Comparison of ENCODE assay signal across 8 cellular contexts in the genomic region with DNA sequence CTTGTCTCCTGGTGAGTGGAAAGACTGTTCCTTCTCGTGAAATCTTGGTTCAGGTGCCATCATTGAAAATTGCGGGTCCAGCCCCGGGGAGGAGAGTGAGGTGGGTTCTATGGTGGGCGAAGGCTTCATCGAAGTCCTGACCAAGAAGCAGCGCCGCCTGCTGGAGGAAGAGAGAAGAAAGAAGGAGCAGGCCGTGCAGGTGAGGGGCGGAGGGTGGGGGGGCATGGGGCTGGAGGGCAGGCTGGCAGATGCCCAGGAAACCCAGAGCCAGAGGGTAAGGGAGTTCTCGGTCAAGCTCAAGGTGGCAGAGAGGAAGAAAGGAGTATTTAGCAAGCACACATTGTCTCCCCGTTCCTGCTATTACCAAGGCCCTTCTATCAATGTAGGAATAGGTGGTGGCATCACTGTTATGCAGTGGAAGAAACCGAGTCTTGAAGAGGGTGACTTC. TPM values are rescaled to one million over a fixed set of nuclear protein-coding genes. Genes with fewer than 3 reads are reported as not detected.
DNase-seq lines count a peak whose midpoint lies in the region; ATAC-seq and TF ChIP-seq lines count a peak whose summit lies in the region.

No MANE protein-coding gene starts in this region.

- H3K4me3 Mint-ChIP-seq in CD8-positive, alpha-beta T cell: no peak overlapping the region
- no peak overlapping the region for H3K4me3 Mint-ChIP-seq in activated CD4-positive, alpha-beta T cell treated with anti-CD3 and anti-CD28 coated beads for 36 hours

- H3K4me2 ChIP-seq in KMS-11: no peak overlapping the region

- no peak for TF ChIP-seq POLR2A in tibial nerve (IDR thresholded peaks at IDR 0.05)

- H2AFZ ChIP-seq in KMS-11 (ENCODE audit: low read depth): no peak overlapping the region

- TF ChIP-seq CTCF in CD8-positive, alpha-beta T cell (IDR thresholded peaks at IDR 0.05): peak; percentile 60
- TF ChIP-seq CTCF in KMS-11 (conservative IDR thresholded peaks at IDR 0.05; ENCODE audit: low read depth, low read length) (peak; percentile 47), coronary artery (IDR thresholded peaks at IDR 0.05) (peak; percentile 41), tibial nerve (IDR thresholded peaks at IDR 0.05) (peak; percentile 19 to 58 (median 36))

- peaks cover 6% of the 10 kb centered on the region; the same call in 1 of the 2 replicates for H3K79me2 ChIP-seq in KMS-11 (ENCODE audit: insufficient read depth, low read depth)

- DNase-seq in CD8-positive, alpha-beta T cell: peak; percentile 39 to 76 (median 57)
- DNase-seq in activated CD4-positive, alpha-beta T cell treated with anti-CD3 and anti-CD28 coated beads for 36 hours: peak; percentile 78
- DNase-seq in coronary artery (ENCODE audit: low spot score) (no peak), myocyte (ENCODE audit: low read depth) (peak; percentile 37), tibial nerve (ENCODE audit: low spot score in 2 of 2) (peak in 1 of 2 donors; percentile 50)

- no peaks in the 10 kb centered on the region for H3K27me3 ChIP-seq in CD8-positive, alpha-beta T cell (ENCODE audit: insufficient read depth, low read length)
- H3K27me3 ChIP-seq in KMS-11 (ENCODE audit: insufficient read depth, low read depth) (no peaks in the 10 kb centered on the region), tibial nerve (no peaks in the 10 kb centered on the region)

- no peak for TF ChIP-seq EP300 in tibial nerve (IDR thresholded peaks at IDR 0.05)

- peaks cover 2% of the 10 kb centered on the region for H3K4me1 Mint-ChIP-seq in CD8-positive, alpha-beta T cell (ENCODE audit: low read depth)
- H3K4me1 Mint-ChIP-seq in activated CD4-positive, alpha-beta T cell treated with anti-CD3 and anti-CD28 coated beads for 36 hours: peaks cover 5% of the 10 kb centered on the region

- no peaks in the 10 kb centered on the region for H3K9me3 Mint-ChIP-seq in CD8-positive, alpha-beta T cell
- H3K9me3 Mint-ChIP-seq in activated CD4-positive, alpha-beta T cell treated with anti-CD3 and anti-CD28 coated beads for 36 hours (ENCODE audit: low read depth): no peaks in the 10 kb centered on the region

- CTCF ChIA-PET in CD8-positive, alpha-beta T cell (lab: Charles Lee): interaction anchor here (0.8 to 5.3 kb wide), 13 partner anchors 14 to 149 kb away, joined by 3 to 49 read pairs (median 4); no protein-coding TSS in a partner anchor
- CTCF ChIA-PET in activated CD4-positive, alpha-beta T cell treated with anti-CD3 and anti-CD28 coated beads for 36 hours (lab: Charles Lee): interaction anchor here (0.7 to 1.4 kb wide), 7 partner anchors 11 to 301 kb away, joined by 3 to 6 read pairs (median 4); no protein-coding TSS in a partner anchor

- H3K9me3 ChIP-seq in CD8-positive, alpha-beta T cell (ENCODE audit: low read length): no peaks in the 10 kb centered on the region
- H3K9me3 ChIP-seq in tibial nerve: no peaks in the 10 kb centered on the region

- no peak overlapping the region for H3K9ac ChIP-seq in KMS-11

- H3K27me3 Mint-ChIP-seq in CD8-positive, alpha-beta T cell (ENCODE audit: low read depth): no peaks in the 10 kb centered on the region
- H3K27me3 Mint-ChIP-seq in activated CD4-positive, alpha-beta T cell treated with anti-CD3 and anti-CD28 coated beads for 36 hours: no peaks in the 10 kb centered on the region

- POLR2A ChIA-PET in CD8-positive, alpha-beta T cell (lab: Charles Lee): no interaction called here
- POLR2A ChIA-PET in activated CD4-positive, alpha-beta T cell treated with anti-CD3 and anti-CD28 coated beads for 36 hours (lab: Charles Lee): no interaction called here

- no peak overlapping the region for H3K27ac Mint-ChIP-seq in CD8-positive, alpha-beta T cell
- H3K27ac Mint-ChIP-seq in activated CD4-positive, alpha-beta T cell treated with anti-CD3 and anti-CD28 coated beads for 36 hours: no peak overlapping the region

- peaks cover 95% of the 10 kb centered on the region for H3K36me3 ChIP-seq in CD8-positive, alpha-beta T cell (ENCODE audit: insufficient read depth, low read length)
- H3K36me3 ChIP-seq in KMS-11 (ENCODE audit: insufficient read depth) (peaks cover 13% of the 10 kb centered on the region; the same call in 1 of the 2 replicates), tibial nerve (peaks cover 14 to 99% (median 53%) of the 10 kb centered on the region in 3 donors)

- H3K4me1 ChIP-seq in CD8-positive, alpha-beta T cell (ENCODE audit: insufficient read depth, low read length): peaks cover 5% of the 10 kb centered on the region
- H3K4me1 ChIP-seq in KMS-11 (ENCODE audit: low read depth, poor library complexity, severe bottlenecking) (no peaks in the 10 kb centered on the region), tibial nerve (no peaks in the 10 kb centered on the region)

- H4K20me1 ChIP-seq in KMS-11 (ENCODE audit: insufficient read depth): no peaks in the 10 kb centered on the region

- ATAC-seq in CD8-positive, alpha-beta T cell: peak; percentile 70
- ATAC-seq in activated CD4-positive, alpha-beta T cell treated with anti-CD3 and anti-CD28 coated beads for 36 hours: peak; percentile 64
- no peak for ATAC-seq in GM19395 (IDR thresholded peaks at IDR 0.05; ENCODE audit: unreplicated experiment)
- no peak for ATAC-seq in GM21723 (IDR thresholded peaks at IDR 0.05; ENCODE audit: unreplicated experiment)

- no peak overlapping the region for H3K4me3 ChIP-seq in CD8-positive, alpha-beta T cell (ENCODE audit: low read depth, low read length)
- H3K4me3 ChIP-seq in KMS-11 (IDR thresholded peaks at IDR 0.05; ENCODE audit: insufficient read depth, low read depth, low read length) (no peak overlapping the region), coronary artery (no peak overlapping the region), tibial nerve (no peak overlapping the region)

- 52 to 55% methylated on average over 12 of the region's 12 CpGs for WGBS in tibial nerve, 2 donors

- H3K27ac ChIP-seq in CD8-positive, alpha-beta T cell (ENCODE audit: low read depth, low read length): no peak overlapping the region
- H3K27ac ChIP-seq in KMS-11 (no peak overlapping the region), coronary artery (no peak overlapping the region), tibial nerve (no peak overlapping the region)

- peaks cover 91% of the 10 kb centered on the region for H3K36me3 Mint-ChIP-seq in CD8-positive, alpha-beta T cell
- peaks cover 56% of the 10 kb centered on the region for H3K36me3 Mint-ChIP-seq in activated CD4-positive, alpha-beta T cell treated with anti-CD3 and anti-CD28 coated beads for 36 hours (ENCODE audit: low read depth)

- intact Hi-C loops in CD8-positive, alpha-beta T cell (cut with DNase I, micrococcal nuclease): loop anchor here (1.0 to 10.0 kb wide), 3 partner anchors 64 to 128 kb away; no protein-coding TSS in a partner anchor
- intact Hi-C loops in activated CD4-positive, alpha-beta T cell treated with anti-CD3 and anti-CD28 coated beads for 36 hours (cut with DNase I, micrococcal nuclease): loop anchor here in 1 of 2 experiments (1.0 to 5.0 kb wide), 3 partner anchors 84 to 128 kb away; a partner anchor contains a TSS

RNA-seq across cellular contexts. Expression of a gene that starts 24.3 kb away (rescaled TPM):
- total RNA-seq in CD8-positive, alpha-beta T cell: 10 to 100 TPM; 33.9 to 40.8 TPM
- 10 to 100 TPM; 28.2 to 30.7 TPM for total RNA-seq in activated CD4-positive, alpha-beta T cell treated with anti-CD3 and anti-CD28 coated beads for 36 hours
- total RNA-seq in myocyte (39.0 and 47.5 TPM in 2 replicates), tibial nerve (10 to 100 TPM; 33.3 to 45.9 (median 38.0) TPM)
- polyA plus RNA-seq in myocyte (2012): 38.6 TPM

RNA-seq across cellular contexts. Expression of a gene that starts 52.6 kb away (rescaled TPM):
- total RNA-seq in CD8-positive, alpha-beta T cell: 10 to 100 TPM; 22.6 to 24.7 TPM
- 10 to 100 TPM; 15.2 to 16.5 TPM for total RNA-seq in activated CD4-positive, alpha-beta T cell treated with anti-CD3 and anti-CD28 coated beads for 36 hours
- total RNA-seq in myocyte (25.9 and 26.5 TPM in 2 replicates), tibial nerve (10 to 100 TPM; 32.7 to 45.7 (median 41.8) TPM)
- 40.6 TPM for polyA plus RNA-seq in myocyte (2012)

Comparison
In these comparisons a context has a peak if more than half of its experiments do, and no peak if none do; other contexts are left out.
1. ATAC-seq: peak in CD8-positive, alpha-beta T cell (single experiment) and activated CD4-positive, alpha-beta T cell treated with anti-CD3 and anti-CD28 coated beads for 36 hours (single experiment); none in GM19395 (single experiment) and GM21723 (single experiment).
2. Peak in every context shown above with its lines, with median percentiles within 50 percentile points of each other: CTCF ChIP-seq.